ENCODE assay signal across 20 cellular contexts in genomic region chr18:8779251-8779650, GRCh38.
DNase-seq lines count a peak whose midpoint lies in the region; TF ChIP-seq lines count a peak whose summit lies in the region.
"Had no signal": no experiment of that assay in that cellular context is flagged by ENCODE, and none has a peak within 500 bp of the region (broad histone marks: within the 10 kb centered on the region; RNA-seq: fewer than 3 reads in every experiment).

No MANE protein-coding gene starts in this region.

- no peak overlapping the region for H4K91ac ChIP-seq in neuronal stem cell (ENCODE audit: low read depth, low read length, poor library complexity)

- no peaks in the 10 kb centered on the region for H3K9me3 Mint-ChIP-seq in HFFc6

- H3K27ac ChIP-seq in BLaER1: peak overlapping the region; percentile 99
- H3K27ac ChIP-seq in adrenal gland: no peak overlapping the region
- no peak overlapping the region for H3K27ac ChIP-seq in neuronal stem cell (replicated peaks; ENCODE audit: low read length)

- H3K79me1 ChIP-seq in neuronal stem cell (ENCODE audit: low read depth, low read length): no peaks in the 10 kb centered on the region

- no peak overlapping the region for H2BK120ac ChIP-seq in neuronal stem cell (ENCODE audit: low read depth, low read length)

- no peaks in the 10 kb centered on the region for H4K20me1 ChIP-seq in BLaER1

- H3K23ac ChIP-seq in neuronal stem cell (ENCODE audit: low read depth, low read length, poor library complexity): no peak overlapping the region

- DNase-seq in HFFc6 (no peak), adrenal gland (peak in 5 of 7 donors; percentile 19 to 61 (median 48)), neuronal stem cell (ENCODE audit: low spot score) (no peak), hypothalamus (lab: John Stamatoyannopoulos, UW) (no peak), AG20443 (ENCODE audit: low spot score) (no peak), OCI-M2 (lab: John Stamatoyannopoulos, UW; ENCODE audit: unreplicated experiment) (no peak)
- no peak for DNase-seq in activated effector memory CD4-positive, alpha-beta T cell treated with Interleukin-2 at 50 U/mL for 16 hours
- DNase-seq: AML-193, COR-L47, DMS153, GDM1, HCEC 1CT, NCI-H1092 treated with DMSO at 0.1 percent for 48 hours, NCI-H1694, NCI-H2107, NCI-H226, NCI-H526, SW 1271 had no signal

- H3K4me3 Mint-ChIP-seq in HFFc6: no peak overlapping the region

- no peak for TF ChIP-seq POLR2A in adrenal gland (IDR thresholded peaks at IDR 0.05)

- no peak overlapping the region for H3K14ac ChIP-seq in neuronal stem cell (ENCODE audit: low read length)

- intact Hi-C loops in adrenal gland (cut with DNase I): no loop called here

- peak overlapping the region; percentile 96 for H3K4me2 ChIP-seq in BLaER1
- no peak overlapping the region for H3K4me2 ChIP-seq in neuronal stem cell (ENCODE audit: insufficient read depth, low read length, poor library complexity, severe bottlenecking)

- H2AFZ ChIP-seq in neuronal stem cell (ENCODE audit: low read length): no peak overlapping the region

- no peak overlapping the region for H4K8ac ChIP-seq in neuronal stem cell (ENCODE audit: low read depth, low read length)

- TF ChIP-seq CTCF in HFFc6 (IDR thresholded peaks at IDR 0.05) (no peak), adrenal gland (IDR thresholded peaks at IDR 0.05) (no peak)

- H2BK5ac ChIP-seq in neuronal stem cell (ENCODE audit: low read length): no peak overlapping the region

- H3K9ac ChIP-seq in BLaER1 (peak overlapping the region; percentile 99), neuronal stem cell (ENCODE audit: low read depth, low read length, poor library complexity) (no peak overlapping the region)

- H3K36me3 ChIP-seq in BLaER1 (peaks cover 37% of the 10 kb centered on the region), adrenal gland (replicated peaks in 1 of 2) (no peaks in the 10 kb centered on the region), neuronal stem cell (replicated peaks in 1 of 2; ENCODE audit: control insufficient read depth in 2 of 2, insufficient read depth in 2 of 2, low read length in 2 of 2) (peaks cover 0 to 14% of the 10 kb centered on the region in 2 donors)

- H2BK12ac ChIP-seq in neuronal stem cell (ENCODE audit: low read length): peak overlapping the region; percentile 47

- H3K9me3 ChIP-seq in BLaER1 (no peaks in the 10 kb centered on the region; the same call in 1 of the 2 replicates), adrenal gland (replicated peaks in 1 of 3) (no peaks in the 10 kb centered on the region), neuronal stem cell (replicated peaks in 1 of 2; ENCODE audit: control insufficient read depth in 2 of 2, insufficient read depth in 1 of 2, low read depth in 1 of 2, low read length in 2 of 2) (no peaks in the 10 kb centered on the region)

- peaks cover 4% of the 10 kb centered on the region; the same call in 1 of the 2 replicates for H3K27me3 Mint-ChIP-seq in HFFc6 (ENCODE audit: insufficient read depth)

- no peak overlapping the region for H3K4ac ChIP-seq in neuronal stem cell (ENCODE audit: low read length)

- peak overlapping the region; percentile 11 for H2AK5ac ChIP-seq in neuronal stem cell (ENCODE audit: low read depth, low read length)

- H3K4me1 Mint-ChIP-seq in HFFc6 (ENCODE audit: low read depth): peaks cover 3% of the 10 kb centered on the region; the same call in 1 of the 2 replicates

- no peak overlapping the region for H2BK15ac ChIP-seq in neuronal stem cell (ENCODE audit: low read length)

- H3K4me1 ChIP-seq in BLaER1: peaks cover 77% of the 10 kb centered on the region
- H3K4me1 ChIP-seq in adrenal gland (replicated peaks in 1 of 2): no peaks in the 10 kb centered on the region
- H3K4me1 ChIP-seq in neuronal stem cell (ENCODE audit: control insufficient read depth in 2 of 2, insufficient read depth in 1 of 2, low read depth in 1 of 2, low read length in 2 of 2): peaks cover 6 to 28% of the 10 kb centered on the region in 2 donors

- peak overlapping the region; percentile 2; the same call in 1 of the 2 replicates for H3K27ac Mint-ChIP-seq in HFFc6

- H3K18ac ChIP-seq in neuronal stem cell (ENCODE audit: low read length): peak overlapping the region; percentile 82

- H3K27me3 ChIP-seq in BLaER1 (no peaks in the 10 kb centered on the region), adrenal gland (peaks cover 4% of the 10 kb centered on the region), neuronal stem cell (ENCODE audit: control insufficient read depth in 3 of 3, insufficient read depth in 3 of 3, low read depth in 1 of 3, low read length in 3 of 3) (no peaks in the 10 kb centered on the region)

- peaks cover 43% of the 10 kb centered on the region for H3K36me3 Mint-ChIP-seq in HFFc6 (ENCODE audit: low read depth)

- WGBS in adrenal gland, 4 donors: 63 to 76% (median 72%) methylated on average over 12 to 14 of the region's 14 CpGs
- no CpG with 5 or more reads among the region's 14 CpGs for WGBS in neuronal stem cell (ENCODE audit: extremely low coverage in 2 of 2, insufficient read length in 2 of 2, insufficient replicate concordance in 1 of 2), 2 donors

- H3K4me3 ChIP-seq in BLaER1: peak overlapping the region; percentile 92
- H3K4me3 ChIP-seq in adrenal gland: no peak overlapping the region
- H3K4me3 ChIP-seq in neuronal stem cell (ENCODE audit: low read length in 2 of 2): no peak overlapping the region
- H3K4me3 ChIP-seq: K562 had no signal

Comparison
In these comparisons a context has a peak if more than half of its experiments do, and no peak if none do; other contexts are left out.
1. DNase-seq: peak in adrenal gland (5 of 7); none in HFFc6 (single experiment), neuronal stem cell (single experiment), hypothalamus (0 of 51), AG20443 (single experiment), OCI-M2 (single experiment) and activated effector memory CD4-positive, alpha-beta T cell treated with Interleukin-2 at 50 U/mL for 16 hours (single experiment).